17 cellular contexts compared by ENCODE assay signal in the genomic region with DNA sequence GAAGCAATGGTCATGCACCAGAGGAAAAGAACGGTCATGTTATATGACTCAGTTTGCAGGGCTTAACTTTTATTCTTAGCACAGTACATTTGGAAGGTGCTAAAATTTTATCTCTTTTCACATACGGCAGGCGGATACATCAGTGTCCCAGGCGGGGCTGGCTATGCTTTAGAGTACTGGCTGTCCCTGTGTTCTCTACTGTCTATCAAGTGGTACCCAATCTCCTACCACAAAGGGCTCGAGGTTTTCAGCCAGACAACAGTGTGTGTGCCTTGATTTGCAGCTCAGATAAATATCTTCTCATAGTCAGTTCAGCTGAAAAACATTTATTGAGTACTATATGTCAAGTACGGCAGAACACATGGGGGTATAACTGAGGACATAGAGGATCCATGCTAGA.
"Had no signal": no experiment of that assay in that cellular context is flagged by ENCODE, and none has a peak within 500 bp of the region (broad histone marks: within the 10 kb centered on the region; RNA-seq: fewer than 3 reads in every experiment).

No MANE protein-coding gene starts in this region.

- H3K9me3 ChIP-seq: ovary, sigmoid colon, stomach, thoracic aorta had no signal

- H3K36me3 ChIP-seq: ovary, sigmoid colon, stomach, thoracic aorta had no signal

- H3K4me1 ChIP-seq: stomach had no signal

- H3K27ac ChIP-seq: ovary, sigmoid colon, stomach, thoracic aorta, VCaP had no signal

- DNase-seq: activated CD4-positive, alpha-beta memory T cell treated with anti-CD3 and anti-CD28 coated beads, Interleukin-2, amount 10 ng/mL, durations not matched to agents 7 days and 5 days; activated effector memory CD4-positive, alpha-beta T cell treated with Interleukin-2 at 50 U/mL for 16 hours; activated naive CD4-positive, alpha-beta T cell treated with anti-CD3 and anti-CD28 coated beads, Interleukin-2, amount 50 U/mL, for 16 hours; activated T-cell treated with anti-CD3 and anti-CD28 coated beads, Interleukin-2, amount 50 U/mL, for 24 hours; naive thymus-derived CD4-positive, alpha-beta T cell; ovary; sigmoid colon; stimulated activated CD4-positive, alpha-beta T cell treated with anti-CD3 and anti-CD28 coated beads, Interleukin-12 subunit alpha, Interleukin-12 subunit beta, amount 100 ng/mL, for 4 hours; stimulated activated CD4-positive, alpha-beta T cell treated with anti-CD3 and anti-CD28 coated beads, Interleukin-2, amount 100 ng/mL, for 24 hours; stomach had no signal

- ATAC-seq: esophagus mucosa; left lobe of liver; naive thymus-derived CD4-positive, alpha-beta T cell had no signal

- H3K4me3 ChIP-seq: ovary, sigmoid colon, stomach, thoracic aorta had no signal

- H3K27me3 ChIP-seq: ovary, sigmoid colon, stomach had no signal

- FAIRE-seq: astrocyte, endometrium, keratinocyte had no signal
